Comparison of ENCODE assay signal across 20 cellular contexts in the genomic region with DNA sequence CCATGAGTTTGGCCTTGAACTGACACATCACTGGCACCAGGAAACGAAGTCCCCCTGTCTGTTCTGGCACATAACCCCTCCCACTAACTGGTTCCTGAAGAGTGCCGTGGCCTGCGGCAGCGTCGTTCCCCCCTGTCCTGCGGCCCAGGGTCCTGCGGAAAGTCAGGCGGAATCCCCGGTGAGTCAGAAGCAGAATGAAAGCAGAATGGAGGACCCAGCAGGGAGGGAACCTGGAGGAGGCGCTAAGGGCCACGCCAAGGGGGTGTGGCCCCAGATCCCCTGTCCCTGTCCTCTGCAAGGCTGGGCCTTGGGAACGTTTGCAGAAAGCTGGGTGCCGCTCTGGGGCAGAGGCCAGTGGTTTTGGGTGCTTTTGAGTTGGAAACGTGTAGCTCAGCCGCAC. TPM values are rescaled to one million over a fixed set of nuclear protein-coding genes. Genes with fewer than 3 reads are reported as not detected.
A peak's percentile ranks its signal among the peaks of the same experiment; 100 is the strongest.
DNase-seq lines count a peak whose midpoint lies in the region; ATAC-seq, FAIRE-seq and TF ChIP-seq lines count a peak whose summit lies in the region.
"Had no signal": no experiment of that assay in that cellular context is flagged by ENCODE, and none has a peak within 500 bp of the region (broad histone marks: within the 10 kb centered on the region; RNA-seq: fewer than 3 reads in every experiment).

No MANE protein-coding gene starts in this region.

- H3K79me2 ChIP-seq in H1 (ENCODE audit: control insufficient read depth in 1 of 2, insufficient read depth in 2 of 2, low read length in 2 of 2): no peaks in the 10 kb centered on the region

- no peak overlapping the region for H3K4ac ChIP-seq in H1 (replicated peaks; ENCODE audit: insufficient read length, low read depth, low read length)
- no peak overlapping the region for H3K4ac ChIP-seq in neuronal stem cell (ENCODE audit: low read length)

- H4K8ac ChIP-seq in H1 (ENCODE audit: extremely low read depth, insufficient read depth, low read length) (no peak overlapping the region), neuronal stem cell (ENCODE audit: low read depth, low read length) (no peak overlapping the region)

- H4K20me1 ChIP-seq in H1 (replicated peaks in 1 of 2; ENCODE audit: control insufficient read depth in 1 of 2, insufficient read depth in 2 of 2, low read length in 2 of 2): peaks cover 0 to 4% of the 10 kb centered on the region in 2 experiments

- TF ChIP-seq CTCF in H1 (IDR thresholded peaks at IDR 0.05; ENCODE audit: control extremely low read depth in 1 of 3, insufficient read depth in 1 of 3, low read depth in 1 of 3, low read length in 3 of 3) (no peak), gastrocnemius medialis (IDR thresholded peaks at IDR 0.05 in 4 of 5, conservative IDR thresholded peaks at IDR 0.05 in 1 of 5) (no peak), right atrium auricular region (IDR thresholded peaks at IDR 0.05) (no peak)

- TF ChIP-seq RAD21 in H1 (IDR thresholded peaks at IDR 0.05 in 1 of 2, conservative IDR thresholded peaks at IDR 0.05 in 1 of 2; ENCODE audit: low read depth in 2 of 2, low read length in 2 of 2): no peak

- H2BK20ac ChIP-seq in H1 (ENCODE audit: low read length): no peak overlapping the region

- H3K23ac ChIP-seq in H1 (ENCODE audit: insufficient read length): no peak overlapping the region
- peak overlapping the region; percentile 29 for H3K23ac ChIP-seq in neuronal stem cell (ENCODE audit: low read depth, low read length, poor library complexity)

- H3K4me3 ChIP-seq in H1 (ENCODE audit: extremely low read depth in 1 of 4, insufficient read depth in 2 of 4, low read depth in 3 of 4, low read length in 4 of 4) (no peak overlapping the region), neuronal stem cell (ENCODE audit: low read length in 2 of 2) (peak overlapping the region in 1 of 2 donors; percentile 43), gastrocnemius medialis (no peak overlapping the region), right atrium auricular region (no peak overlapping the region)
- H3K4me3 ChIP-seq: adrenal gland, right lobe of liver, SK-N-MC had no signal

- H3K27ac ChIP-seq in H1 (ENCODE audit: low read depth, low read length) (no peak overlapping the region), neuronal stem cell (replicated peaks; ENCODE audit: low read length) (no peak overlapping the region), gastrocnemius medialis (no peak overlapping the region), right atrium auricular region (no peak overlapping the region)
- H3K27ac ChIP-seq: adrenal gland, right lobe of liver, SK-N-MC had no signal

- POLR2A ChIA-PET in H1 (lab: Charles Lee; ENCODE audit: partially characterized antibody): no interaction called here

- H3K79me1 ChIP-seq in H1 (ENCODE audit: low read depth, low read length) (no peaks in the 10 kb centered on the region; the same call in 1 of the 2 replicates), neuronal stem cell (ENCODE audit: low read depth, low read length) (no peaks in the 10 kb centered on the region)

- peaks cover 3 to 31% (median 17%) of the 10 kb centered on the region in 4 experiments for H3K4me1 ChIP-seq in H1 (replicated peaks in 1 of 4; ENCODE audit: control insufficient read depth in 3 of 4, insufficient read depth in 4 of 4, low read length in 3 of 4)
- H3K4me1 ChIP-seq in neuronal stem cell (ENCODE audit: control insufficient read depth in 2 of 2, insufficient read depth in 1 of 2, low read depth in 1 of 2, low read length in 2 of 2): peaks cover 8 to 12% of the 10 kb centered on the region in 2 donors
- H3K4me1 ChIP-seq in gastrocnemius medialis: no peaks in the 10 kb centered on the region
- H3K4me1 ChIP-seq in right atrium auricular region: no peaks in the 10 kb centered on the region
- H3K4me1 ChIP-seq: adrenal gland, right lobe of liver had no signal

- H3K27me3 ChIP-seq in H1 (replicated peaks in 1 of 4; ENCODE audit: control insufficient read depth in 3 of 4, extremely low read depth in 1 of 4, insufficient read depth in 3 of 4, low read length in 3 of 4): peaks cover 0 to 12% (median 3%) of the 10 kb centered on the region in 4 experiments; a peak in 3 of 7 replicates
- H3K27me3 ChIP-seq in neuronal stem cell (ENCODE audit: control insufficient read depth in 3 of 3, insufficient read depth in 3 of 3, low read depth in 1 of 3, low read length in 3 of 3): peaks cover 0 to 69% (median 16%) of the 10 kb centered on the region in 3 experiments
- H3K27me3 ChIP-seq in gastrocnemius medialis: no peaks in the 10 kb centered on the region
- no peaks in the 10 kb centered on the region for H3K27me3 ChIP-seq in right atrium auricular region
- H3K27me3 ChIP-seq: right lobe of liver had no signal

- 0 out of 2 replicates have a peak overlapping the region, but pooled peaks have one; percentile 10 for H2BK5ac ChIP-seq in H1 (ENCODE audit: low read depth, low read length)
- no peak overlapping the region for H2BK5ac ChIP-seq in neuronal stem cell (ENCODE audit: low read length)

- H3K4me2 ChIP-seq in H1 (ENCODE audit: insufficient read depth in 1 of 2, low read depth in 2 of 2, low read length in 2 of 2) (peak overlapping the region in 1 of 2 experiments; percentile 29; a peak in 1 of 4 replicates), neuronal stem cell (ENCODE audit: insufficient read depth, low read length, poor library complexity, severe bottlenecking) (no peak overlapping the region)

- TF ChIP-seq POLR2A in H1 (IDR thresholded peaks at IDR 0.05; ENCODE audit: control extremely low read depth in 1 of 2, low read depth in 2 of 2, low read length in 2 of 2) (no peak), gastrocnemius medialis (IDR thresholded peaks at IDR 0.05) (no peak)

- H2AFZ ChIP-seq in H1 (ENCODE audit: low read length) (no peak overlapping the region), neuronal stem cell (ENCODE audit: low read length) (no peak overlapping the region)

- ATAC-seq in gastrocnemius medialis: no peak
- ATAC-seq: right lobe of liver had no signal

- H3K14ac ChIP-seq in H1 (ENCODE audit: insufficient read length) (no peak overlapping the region), neuronal stem cell (ENCODE audit: low read length) (peak overlapping the region; percentile 67)

- intact Hi-C loops in gastrocnemius medialis (cut with DNase I; ENCODE audit: low total_unique reads): no loop called here

- TF ChIP-seq EP300 in H1 (IDR thresholded peaks at IDR 0.05; ENCODE audit: borderline replicate concordance in 1 of 2, low read depth in 2 of 2, low read length in 2 of 2): no peak

- H2BK15ac ChIP-seq in H1 (ENCODE audit: low read length): 0 out of 2 replicates have a peak overlapping the region, but pooled peaks have one; percentile 76
- no peak overlapping the region for H2BK15ac ChIP-seq in neuronal stem cell (ENCODE audit: low read length)

- FAIRE-seq in H1 (lab: Jason Lieb, UNC): no peak
- FAIRE-seq: kidney, TTC549 had no signal

- peak; percentile 35 for DNase-seq in NCI-H1436 (lab: John Stamatoyannopoulos, UW)
- DNase-seq in NCI-H1436 treated with DMSO at 0.1 percent for 48 hours (lab: John Stamatoyannopoulos, UW): no peak
- DNase-seq in MV-4-11 (lab: John Stamatoyannopoulos, UW): peak; percentile 10
- DNase-seq in H1 (ENCODE audit: low read depth in 1 of 2, low spot score in 2 of 2): peak in 1 of 2 experiments; percentile 66
- no peak for DNase-seq in neuronal stem cell (ENCODE audit: low spot score)
- DNase-seq in NCI-H82 treated with DMSO at 0.1 percent for 48 hours (lab: John Stamatoyannopoulos, UW; ENCODE audit: unreplicated experiment): no peak
- DNase-seq in gastrocnemius medialis: no peak
- no peak for DNase-seq in right atrium auricular region (ENCODE audit: low spot score)
- DNase-seq: activated CD4-positive, alpha-beta memory T cell treated with anti-CD3 and anti-CD28 coated beads, Interleukin-2, amount 10 ng/mL, durations not matched to agents 7 days and 5 days; adrenal gland; CD4-positive, CD25-positive, alpha-beta regulatory T cell; DND-41; Karpas-422; kidney; mesenchymal stem cell; NCI-H146; right lobe of liver; stimulated activated CD4-positive, alpha-beta T cell treated with anti-CD3 and anti-CD28 coated beads, Interleukin-4, amount 100 ng/mL, for 1 hour had no signal

- CTCF ChIA-PET in H1 (lab: Charles Lee; ENCODE audit: partially characterized antibody): interaction anchor here (0.9 to 2.5 kb wide), 4 partner anchors 16 to 1153 kb away, joined by 3 to 8 read pairs (median 3); no protein-coding TSS in a partner anchor

- no peak overlapping the region for H2BK12ac ChIP-seq in H1 (ENCODE audit: low read depth, low read length)
- no peak overlapping the region for H2BK12ac ChIP-seq in neuronal stem cell (ENCODE audit: low read length)

- H4K91ac ChIP-seq in H1 (replicated peaks; ENCODE audit: insufficient read length, low read length) (no peak overlapping the region), neuronal stem cell (ENCODE audit: low read depth, low read length, poor library complexity) (no peak overlapping the region)

- no peaks in the 10 kb centered on the region for H3K9me3 ChIP-seq in H1 (ENCODE audit: insufficient read depth in 2 of 2, low read depth in 1 of 2, low read length in 1 of 2)
- no peaks in the 10 kb centered on the region for H3K9me3 ChIP-seq in neuronal stem cell (replicated peaks in 1 of 2; ENCODE audit: control insufficient read depth in 2 of 2, insufficient read depth in 1 of 2, low read depth in 1 of 2, low read length in 2 of 2)
- H3K9me3 ChIP-seq in gastrocnemius medialis: no peaks in the 10 kb centered on the region
- H3K9me3 ChIP-seq in right atrium auricular region: no peaks in the 10 kb centered on the region
- H3K9me3 ChIP-seq: adrenal gland, right lobe of liver had no signal

- H2BK120ac ChIP-seq in H1 (replicated peaks; ENCODE audit: low read depth, low read length): no peak overlapping the region
- H2BK120ac ChIP-seq in neuronal stem cell (ENCODE audit: low read depth, low read length): no peak overlapping the region

- H3K9ac ChIP-seq in H1 (replicated peaks in 1 of 4; ENCODE audit: extremely low read depth in 1 of 4, low read depth in 3 of 4, low read length in 3 of 4): no peak overlapping the region
- H3K9ac ChIP-seq in neuronal stem cell (ENCODE audit: low read depth, low read length, poor library complexity): no peak overlapping the region

- no peak overlapping the region for H4K5ac ChIP-seq in H1 (ENCODE audit: insufficient read length, low read depth, low read length)

- H3K56ac ChIP-seq in H1 (replicated peaks; ENCODE audit: insufficient read length, low read depth, low read length): no peak overlapping the region

- WGBS in H1 (ENCODE audit: extremely low coverage in 1 of 2, insufficient coverage in 1 of 2, insufficient read length in 1 of 2, insufficient replicate concordance in 2 of 2, low coverage in 1 of 2, low lambda C conversion rate in 2 of 2, missing lambda C conversion rate in 1 of 2), 2 experiments: 55% methylated on average over 15 of the region's 15 CpGs; no CpG with 5 or more reads in 1 of the 2 experiments
- WGBS in neuronal stem cell (ENCODE audit: extremely low coverage in 2 of 2, insufficient read length in 2 of 2, insufficient replicate concordance in 1 of 2), 2 donors: no CpG with 5 or more reads among the region's 15 CpGs

- in situ Hi-C loops in gastrocnemius medialis (cut with MboI; ENCODE audit: low sequenced_read_pairs in 4 of 4): no loop called here

- H3K23me2 ChIP-seq in H1 (ENCODE audit: low read depth, low read length): no peaks in the 10 kb centered on the region; the same call in 1 of the 2 replicates

- H3K18ac ChIP-seq in H1 (ENCODE audit: extremely low read depth, low read length): no peak overlapping the region
- peak overlapping the region; percentile 77 for H3K18ac ChIP-seq in neuronal stem cell (ENCODE audit: low read length)

- H2AK5ac ChIP-seq in H1 (ENCODE audit: low read depth, low read length) (no peak overlapping the region), neuronal stem cell (ENCODE audit: low read depth, low read length) (peak overlapping the region; percentile 85)

- no peaks in the 10 kb centered on the region for H3K36me3 ChIP-seq in H1 (ENCODE audit: control insufficient read depth in 2 of 4, insufficient read depth in 4 of 4, low read length in 3 of 4)
- no peaks in the 10 kb centered on the region for H3K36me3 ChIP-seq in neuronal stem cell (replicated peaks in 1 of 2; ENCODE audit: control insufficient read depth in 2 of 2, insufficient read depth in 2 of 2, low read length in 2 of 2)
- no peaks in the 10 kb centered on the region for H3K36me3 ChIP-seq in gastrocnemius medialis
- H3K36me3 ChIP-seq in right atrium auricular region: no peaks in the 10 kb centered on the region
- H3K36me3 ChIP-seq: adrenal gland, right lobe of liver had no signal

RNA-seq across cellular contexts. Expression of gene TP73, which starts 36.0 kb away (rescaled TPM):
- total RNA-seq in H1 (2021; fragmentation: NEBNext Ultra II Directional; extraction: Animal tissue kit (Norgen Biotek cat#: 25700)): 2.9 and 3.1 TPM in 2 replicates
- polyA plus RNA-seq in H1 (2011; rRNA removed): 2.6 and 4.2 TPM in 2 replicates
- 1.3 TPM for polyA plus RNA-seq in H1 (2011; cell fraction: cytosol; rRNA removed)
- polyA plus RNA-seq in H1 (2011; cell fraction: nucleus; rRNA removed): 8.4 TPM
- 1.2 to 3.8 TPM (median 2.8 TPM) in 4 replicates for polyA plus RNA-seq in H1 (2012, experiment 1 of 2)
- 1.3 TPM for polyA plus RNA-seq in H1 (2012, experiment 2 of 2)
- 2.1 TPM for polyA plus RNA-seq in H1 (2013, experiment 1 of 2)
- polyA plus RNA-seq in H1 (2013, experiment 2 of 2): 2.3 TPM
- polyA minus RNA-seq in H1 (2011; rRNA and poly(A)+ RNA removed): 1.9 and 3.5 TPM in 2 replicates
- 3.4 TPM for polyA minus RNA-seq in H1 (2011; cell fraction: cytosol; rRNA and poly(A)+ RNA removed)
- 6.7 TPM for polyA minus RNA-seq in H1 (2011; cell fraction: nucleus; rRNA and poly(A)+ RNA removed)
- polyA plus RNA-seq in neuronal stem cell (2013, experiment 1 of 2): 0.18 TPM
- 0.19 TPM for polyA plus RNA-seq in neuronal stem cell (2013, experiment 2 of 2)
- under 1 TPM in 1 of 4 donors, not detected in 3; 0.07 TPM for total RNA-seq in gastrocnemius medialis
- total RNA-seq in right atrium auricular region: under 1 TPM in 1 of 2 donors, not detected in 1; 0.16 TPM
- total RNA-seq: CD4-positive, CD25-positive, alpha-beta regulatory T cell had no signal

RNA-seq across cellular contexts. Expression of gene WRAP73, which starts 38.5 kb away (rescaled TPM):
- 29.7 and 30.3 TPM in 2 replicates for total RNA-seq in H1 (2021; fragmentation: NEBNext Ultra II Directional; extraction: Animal tissue kit (Norgen Biotek cat#: 25700))
- polyA plus RNA-seq in H1 (2011; rRNA removed): 50.7 and 66.4 TPM in 2 replicates
- 54.2 TPM for polyA plus RNA-seq in H1 (2011; cell fraction: cytosol; rRNA removed)
- polyA plus RNA-seq in H1 (2011; cell fraction: nucleus; rRNA removed): 183 TPM
- 29.1 to 37.1 TPM (median 32.3 TPM) in 4 replicates for polyA plus RNA-seq in H1 (2012, experiment 1 of 2)
- 26.5 TPM for polyA plus RNA-seq in H1 (2012, experiment 2 of 2)
- polyA plus RNA-seq in H1 (2013, experiment 1 of 2): 23.2 TPM
- 21.4 TPM for polyA plus RNA-seq in H1 (2013, experiment 2 of 2)
- 32.3 and 34.3 TPM in 2 replicates for polyA minus RNA-seq in H1 (2011; rRNA and poly(A)+ RNA removed)
- 25.3 TPM for polyA minus RNA-seq in H1 (2011; cell fraction: cytosol; rRNA and poly(A)+ RNA removed)
- 44.8 TPM for polyA minus RNA-seq in H1 (2011; cell fraction: nucleus; rRNA and poly(A)+ RNA removed)
- 24.6 TPM for polyA plus RNA-seq in neuronal stem cell (2013, experiment 1 of 2)
- 25.7 TPM for polyA plus RNA-seq in neuronal stem cell (2013, experiment 2 of 2)
- 10 to 100 TPM; 12.7 to 16.1 (median 14.2) TPM for total RNA-seq in gastrocnemius medialis
- 10 to 100 TPM in 1 of 2 donors, 1 to 10 TPM in 1; 6.8 to 11.4 TPM for total RNA-seq in right atrium auricular region

Comparison
In these comparisons a context has a peak if more than half of its experiments do, and no peak if none do; other contexts are left out.
1. DNase-seq: peak in NCI-H1436 (single experiment) and MV-4-11 (single experiment); none in NCI-H1436 treated with DMSO at 0.1 percent for 48 hours (single experiment), neuronal stem cell (single experiment), NCI-H82 treated with DMSO at 0.1 percent for 48 hours (single experiment), gastrocnemius medialis (0 of 2) and right atrium auricular region (single experiment).